9 cellular contexts compared by ENCODE assay signal in the genomic region with DNA sequence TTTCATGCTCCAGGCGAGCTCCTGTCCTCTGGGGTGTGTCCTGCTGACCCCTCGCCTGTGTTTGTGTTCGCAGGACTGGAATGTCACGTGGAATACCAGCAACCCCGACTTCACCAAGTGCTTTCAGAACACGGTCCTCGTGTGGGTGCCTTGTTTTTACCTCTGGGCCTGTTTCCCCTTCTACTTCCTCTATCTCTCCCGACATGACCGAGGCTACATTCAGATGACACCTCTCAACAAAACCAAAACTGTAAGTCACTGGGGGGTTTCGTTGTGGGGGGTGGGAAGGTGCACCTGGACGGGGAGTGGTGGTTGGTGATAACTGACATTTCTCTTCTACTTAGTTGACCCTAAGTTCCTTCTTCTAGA. TPM values are rescaled to one million over a fixed set of nuclear protein-coding genes. Genes with fewer than 3 reads are reported as not detected.
A peak's percentile ranks its signal among the peaks of the same experiment; 100 is the strongest.
DNase-seq lines count a peak whose midpoint lies in the region; ATAC-seq and TF ChIP-seq lines count a peak whose summit lies in the region.
"Had no signal": no experiment of that assay in that cellular context is flagged by ENCODE, and none has a peak within 500 bp of the region (broad histone marks: within the 10 kb centered on the region; RNA-seq: fewer than 3 reads in every experiment).

No MANE protein-coding gene starts in this region.

- no peak for TF ChIP-seq EP300 in transverse colon (IDR thresholded peaks at IDR 0.05; ENCODE audit: low read depth)

- H3K4me1 Mint-ChIP-seq in activated naive CD4-positive, alpha-beta T cell treated with anti-CD3 and anti-CD28 coated beads for 36 hours (ENCODE audit: low read depth), result peaks cover 18% of the 10 kb centered on the region
- peaks cover 12% of the 10 kb centered on the region for H3K4me1 Mint-ChIP-seq in activated CD4-positive, alpha-beta memory T cell treated with anti-CD3 and anti-CD28 coated beads, Interleukin-2, amount 10 ng/mL, durations not matched to agents 7 days and 5 days

- H3K4me1 ChIP-seq in transverse colon, result peaks cover 5 to 19% (median 15%) of the 10 kb centered on the region in 4 donors
- H3K4me1 ChIP-seq in right cardiac atrium (ENCODE audit: control insufficient read depth, insufficient read depth, low read length), result no peaks in the 10 kb centered on the region

- TF ChIP-seq POLR2A in transverse colon (IDR thresholded peaks at IDR 0.05), result no peak

- TF ChIP-seq CTCF in transverse colon (IDR thresholded peaks at IDR 0.05), result no peak

- DNase-seq in activated naive CD4-positive, alpha-beta T cell treated with anti-CD3 and anti-CD28 coated beads for 36 hours, result no peak
- no peak for DNase-seq in activated naive CD4-positive, alpha-beta T cell treated with anti-CD3 and anti-CD28 coated beads, Interleukin-2, amount 50 U/mL, for 16 hours
- no peak for DNase-seq in activated CD4-positive, alpha-beta memory T cell treated with anti-CD3 and anti-CD28 coated beads, Interleukin-2, amount 10 ng/mL, durations not matched to agents 7 days and 5 days
- DNase-seq in transverse colon (peak; percentile 43), right cardiac atrium (no peak), HuH-7.5 (ENCODE audit: low spot score) (no peak), pons (ENCODE audit: low spot score) (no peak)

- H3K9me3 Mint-ChIP-seq in activated naive CD4-positive, alpha-beta T cell treated with anti-CD3 and anti-CD28 coated beads for 36 hours, result peaks cover under 1% of the 10 kb centered on the region
- H3K9me3 Mint-ChIP-seq in activated CD4-positive, alpha-beta memory T cell treated with anti-CD3 and anti-CD28 coated beads, Interleukin-2, amount 10 ng/mL, durations not matched to agents 7 days and 5 days, result peaks cover 2% of the 10 kb centered on the region

- H3K4me3 Mint-ChIP-seq in activated naive CD4-positive, alpha-beta T cell treated with anti-CD3 and anti-CD28 coated beads for 36 hours, result no peak overlapping the region
- no peak overlapping the region for H3K4me3 Mint-ChIP-seq in activated CD4-positive, alpha-beta memory T cell treated with anti-CD3 and anti-CD28 coated beads, Interleukin-2, amount 10 ng/mL, durations not matched to agents 7 days and 5 days

- CTCF ChIA-PET in activated naive CD4-positive, alpha-beta T cell treated with anti-CD3 and anti-CD28 coated beads for 36 hours (lab: Charles Lee), result interaction anchor here (0.5 kb wide), 1 partner anchor 25 kb away, joined by 4 read pairs; no protein-coding TSS in a partner anchor
- CTCF ChIA-PET in activated CD4-positive, alpha-beta memory T cell treated with anti-CD3 and anti-CD28 coated beads, Interleukin-2, amount 10 ng/mL, durations not matched to agents 7 days and 5 days (lab: Charles Lee), result interaction anchor here (0.6 kb wide), 1 partner anchor 120 kb away, joined by 6 read pairs; no protein-coding TSS in a partner anchor

- H3K27ac Mint-ChIP-seq in activated naive CD4-positive, alpha-beta T cell treated with anti-CD3 and anti-CD28 coated beads for 36 hours, result peak overlapping the region; percentile 67
- H3K27ac Mint-ChIP-seq in activated CD4-positive, alpha-beta memory T cell treated with anti-CD3 and anti-CD28 coated beads, Interleukin-2, amount 10 ng/mL, durations not matched to agents 7 days and 5 days, result peak overlapping the region; percentile 27

- 79 to 84% methylated on average over 5 to 11 of the region's 11 CpGs for whole genome bisulfite sequencing in transverse colon (ENCODE audit: low coverage in 1 of 2), 2 donors
- WGBS in right cardiac atrium, result 84% methylated on average over 11 of the region's 11 CpGs

- no peak overlapping the region for H3K4me3 ChIP-seq in transverse colon
- no peak overlapping the region for H3K4me3 ChIP-seq in right cardiac atrium (ENCODE audit: low read length)

- H3K27ac ChIP-seq in transverse colon (peak overlapping the region; percentile 10 to 51 (median 36)), right cardiac atrium (ENCODE audit: low read length) (no peak overlapping the region)
- H3K27ac ChIP-seq: C4-2B had no signal

- H3K27me3 ChIP-seq in transverse colon (no peaks in the 10 kb centered on the region), right cardiac atrium (ENCODE audit: control insufficient read depth, insufficient read depth) (no peaks in the 10 kb centered on the region)

- H3K9me3 ChIP-seq in transverse colon, result no peaks in the 10 kb centered on the region
- H3K9me3 ChIP-seq in right cardiac atrium (ENCODE audit: control insufficient read depth, low read length), result no peaks in the 10 kb centered on the region

- peaks cover 39% of the 10 kb centered on the region for H3K36me3 Mint-ChIP-seq in activated naive CD4-positive, alpha-beta T cell treated with anti-CD3 and anti-CD28 coated beads for 36 hours (ENCODE audit: low read depth)
- peaks cover 44% of the 10 kb centered on the region for H3K36me3 Mint-ChIP-seq in activated CD4-positive, alpha-beta memory T cell treated with anti-CD3 and anti-CD28 coated beads, Interleukin-2, amount 10 ng/mL, durations not matched to agents 7 days and 5 days (ENCODE audit: low read depth)

- peaks cover 0 to 13% (median 5%) of the 10 kb centered on the region in 4 donors for H3K36me3 ChIP-seq in transverse colon

- no peaks in the 10 kb centered on the region for H3K27me3 Mint-ChIP-seq in activated naive CD4-positive, alpha-beta T cell treated with anti-CD3 and anti-CD28 coated beads for 36 hours (ENCODE audit: low read depth)
- no peaks in the 10 kb centered on the region for H3K27me3 Mint-ChIP-seq in activated CD4-positive, alpha-beta memory T cell treated with anti-CD3 and anti-CD28 coated beads, Interleukin-2, amount 10 ng/mL, durations not matched to agents 7 days and 5 days

- ATAC-seq in HG02970 (IDR thresholded peaks at IDR 0.05; ENCODE audit: low FRiP score, unreplicated experiment), result peak; percentile 61
- ATAC-seq in right cardiac atrium, result no peak

- in situ Hi-C loops in transverse colon (cut with MboI; ENCODE audit: low pct_ligation_motif_present in 1 of 4, low pct_unique_long_range_greater_than_20kb in 1 of 4, low sequenced_read_pairs in 3 of 4), result no loop called here

- POLR2A ChIA-PET in activated CD4-positive, alpha-beta memory T cell treated with anti-CD3 and anti-CD28 coated beads, Interleukin-2, amount 10 ng/mL, durations not matched to agents 7 days and 5 days (lab: Charles Lee), result interaction anchor here (1.5 kb wide), 1 partner anchor 57 kb away, joined by 3 read pairs; no protein-coding TSS in a partner anchor

- intact Hi-C loops in activated naive CD4-positive, alpha-beta T cell treated with anti-CD3 and anti-CD28 coated beads for 36 hours (cut with micrococcal nuclease), result no loop called here
- intact Hi-C loops in transverse colon (cut with DNase I; ENCODE audit: low total_unique reads), result no loop called here
- intact Hi-C loops in right cardiac atrium (cut with DNase I), result no loop called here

RNA-seq across cellular contexts. Expression of gene ABCC1, which starts 58.3 kb away (rescaled TPM):
- 10 to 100 TPM; 40.3 to 41.0 TPM for total RNA-seq in activated naive CD4-positive, alpha-beta T cell treated with anti-CD3 and anti-CD28 coated beads for 36 hours
- total RNA-seq in activated CD4-positive, alpha-beta memory T cell treated with anti-CD3 and anti-CD28 coated beads, Interleukin-2, amount 10 ng/mL, durations not matched to agents 7 days and 5 days, result 10 to 100 TPM; 41.4 to 44.2 TPM
- total RNA-seq in transverse colon (10 to 100 TPM; 17.1 to 67.3 (median 36.9) TPM), right cardiac atrium (10 to 100 TPM; 17.4 to 30.9 (median 26.0) TPM)
- 9.7 TPM for polyA plus RNA-seq in right cardiac atrium
